ENCODE assay signal across 23 cellular contexts in the genomic region with DNA sequence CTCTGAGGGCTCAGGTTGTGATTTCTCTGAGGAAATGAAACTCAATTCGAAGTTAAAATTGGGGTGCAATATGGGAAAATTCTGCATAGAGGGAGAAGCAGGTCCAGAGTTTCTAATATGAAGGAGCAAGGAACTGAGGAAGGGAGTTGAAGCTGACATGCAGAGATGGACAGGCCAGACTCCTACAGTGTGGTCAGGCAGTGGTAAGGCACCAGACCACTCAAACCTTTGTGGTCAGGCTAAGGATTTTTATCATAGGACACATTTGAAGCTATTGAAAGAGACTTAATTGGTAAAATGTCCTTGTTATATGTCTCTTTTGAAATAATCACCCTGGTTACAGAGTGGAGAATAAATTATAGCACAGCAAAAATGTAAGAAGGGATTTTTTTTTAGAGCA.
"Had no signal": no experiment of that assay in that cellular context is flagged by ENCODE, and none has a peak within 500 bp of the region (broad histone marks: within the 10 kb centered on the region; RNA-seq: fewer than 3 reads in every experiment).

No MANE protein-coding gene starts in this region.

- H3K79me2 ChIP-seq: hepatocyte, parathyroid adenoma had no signal

- H3K9me3 ChIP-seq: esophagus squamous epithelium, gastroesophageal sphincter, prostate gland, right lobe of liver, testis, transverse colon had no signal

- DNase-seq: cerebellar nuclear complex; esophagus squamous epithelium; foreskin fibroblast; head of caudate nucleus; left colon; left ventricle myocardium superior; natural killer cell; nucleus accumbens; retina; right lobe of liver; stimulated activated CD4-positive, alpha-beta T cell treated with anti-CD3 and anti-CD28 coated beads, Interleukin-2, amount 100 ng/mL, for 24 hours; stimulated activated CD4-positive, alpha-beta T cell treated with anti-CD3 and anti-CD28 coated beads, Interleukin-4, amount 100 ng/mL, for 4 hours; stimulated activated naive B cell treated with anti-CD40 and anti-IgM and Interleukin-4, amounts not matched to agents 10 μg/mL and 1 μg/mL and 100 μg/mL, for 72 hours; stimulated activated naive CD8-positive, alpha-beta T cell treated with anti-CD3 and anti-CD28 coated beads, Interleukin-15, amount 100 ng/mL, for 72 hours; testis; transverse colon had no signal

- H3K4me3 ChIP-seq: esophagus squamous epithelium, gastroesophageal sphincter, hepatocyte, lung, neural progenitor cell, prostate gland, right lobe of liver, testis, transverse colon had no signal

- H3K4me3 Mint-ChIP-seq: dendritic cell treated with granulocyte-macrophage colony-stimulating factor and Interleukin-4, amounts not matched to agents 40 ng/mL and 50 ng/mL, for 4 days; natural killer cell; neural progenitor cell; stimulated activated naive B cell treated with anti-CD40 and anti-IgM and Interleukin-4, amounts not matched to agents 10 μg/mL and 1 μg/mL and 100 μg/mL, for 72 hours; stimulated activated naive CD8-positive, alpha-beta T cell treated with anti-CD3 and anti-CD28 coated beads, Interleukin-15, amount 100 ng/mL, for 72 hours had no signal

- H3K4me1 ChIP-seq: esophagus squamous epithelium, gastroesophageal sphincter, parathyroid adenoma, prostate gland, right lobe of liver, testis, transverse colon had no signal

- H3K27ac Mint-ChIP-seq: dendritic cell treated with granulocyte-macrophage colony-stimulating factor and Interleukin-4, amounts not matched to agents 40 ng/mL and 50 ng/mL, for 4 days; natural killer cell; neural progenitor cell; stimulated activated naive B cell treated with anti-CD40 and anti-IgM and Interleukin-4, amounts not matched to agents 10 μg/mL and 1 μg/mL and 100 μg/mL, for 72 hours; stimulated activated naive CD8-positive, alpha-beta T cell treated with anti-CD3 and anti-CD28 coated beads, Interleukin-15, amount 100 ng/mL, for 72 hours had no signal

- H3K27me3 Mint-ChIP-seq: dendritic cell treated with granulocyte-macrophage colony-stimulating factor and Interleukin-4, amounts not matched to agents 40 ng/mL and 50 ng/mL, for 4 days; stimulated activated naive B cell treated with anti-CD40 and anti-IgM and Interleukin-4, amounts not matched to agents 10 μg/mL and 1 μg/mL and 100 μg/mL, for 72 hours; stimulated activated naive CD8-positive, alpha-beta T cell treated with anti-CD3 and anti-CD28 coated beads, Interleukin-15, amount 100 ng/mL, for 72 hours had no signal

- H2AFZ ChIP-seq: hepatocyte, neural progenitor cell, parathyroid adenoma had no signal

- H3K4me1 Mint-ChIP-seq: natural killer cell; stimulated activated naive B cell treated with anti-CD40 and anti-IgM and Interleukin-4, amounts not matched to agents 10 μg/mL and 1 μg/mL and 100 μg/mL, for 72 hours; stimulated activated naive CD8-positive, alpha-beta T cell treated with anti-CD3 and anti-CD28 coated beads, Interleukin-15, amount 100 ng/mL, for 72 hours had no signal

- H3K36me3 Mint-ChIP-seq: natural killer cell; neural progenitor cell; stimulated activated naive B cell treated with anti-CD40 and anti-IgM and Interleukin-4, amounts not matched to agents 10 μg/mL and 1 μg/mL and 100 μg/mL, for 72 hours had no signal

- H3K9me3 Mint-ChIP-seq: neural progenitor cell had no signal

- H3K27me3 ChIP-seq: esophagus squamous epithelium, gastroesophageal sphincter, hepatocyte, neural progenitor cell, right lobe of liver, testis, transverse colon had no signal

- H3K36me3 ChIP-seq: esophagus squamous epithelium, gastroesophageal sphincter, neural progenitor cell, prostate gland, right lobe of liver, transverse colon had no signal

- H3K27ac ChIP-seq: esophagus squamous epithelium, gastroesophageal sphincter, hepatocyte, neural progenitor cell, parathyroid adenoma, prostate gland, right lobe of liver, testis, transverse colon had no signal

- ATAC-seq: gastroesophageal sphincter; left colon; left ventricle myocardium superior; natural killer cell; right lobe of liver; stimulated activated naive B cell treated with anti-CD40 and anti-IgM and Interleukin-4, amounts not matched to agents 10 μg/mL and 1 μg/mL and 100 μg/mL, for 72 hours; stimulated activated naive CD8-positive, alpha-beta T cell treated with anti-CD3 and anti-CD28 coated beads, Interleukin-15, amount 100 ng/mL, for 72 hours had no signal

- H3K4me2 ChIP-seq: hepatocyte, neural progenitor cell had no signal
